Comparison of ENCODE assay signal across 23 cellular contexts in genomic region chr11:107467754-107468153, GRCh38. TPM values are rescaled to one million over a fixed set of nuclear protein-coding genes. Genes with fewer than 3 reads are reported as not detected.
A peak's percentile ranks its signal among the peaks of the same experiment; 100 is the strongest.
DNase-seq lines count a peak whose midpoint lies in the region; ATAC-seq, FAIRE-seq and TF ChIP-seq lines count a peak whose summit lies in the region.
"Had no signal": no experiment of that assay in that cellular context is flagged by ENCODE, and none has a peak within 500 bp of the region (broad histone marks: within the 10 kb centered on the region; RNA-seq: fewer than 3 reads in every experiment).

No MANE protein-coding gene starts in this region.

- H3K27ac ChIP-seq in HEK293 (ENCODE audit: extremely low read depth, low read depth, low read length) (no peak overlapping the region), PC-3 (ENCODE audit: low read length) (no peak overlapping the region)
- H3K27ac ChIP-seq: A549; BLaER1 treated with 17β-estradiol and CSF1 and Interleukin-3, amounts not matched to agents 10 nM and 100 nM had no signal

- no peak overlapping the region for H3K4me3 ChIP-seq in HEK293 (ENCODE audit: low read depth, low read length)
- no peak overlapping the region for H3K4me3 ChIP-seq in PC-3 (ENCODE audit: low read length)
- no peak overlapping the region for H3K4me3 ChIP-seq in Caco-2 (ENCODE audit: low read depth, low read length)
- H3K4me3 ChIP-seq: A549; BLaER1 treated with 17β-estradiol and CSF1 and Interleukin-3, amounts not matched to agents 10 nM and 100 nM; GM12878 had no signal

- H3K4me1 Mint-ChIP-seq in nephron = peaks cover 4% of the 10 kb centered on the region
- no peaks in the 10 kb centered on the region for H3K4me1 Mint-ChIP-seq in Caco-2 (ENCODE audit: low read depth, unreplicated experiment)
- H3K4me1 Mint-ChIP-seq: B cell had no signal

- peak; percentile 44; the same call in 1 of the 2 replicates for ATAC-seq in PC-3
- ATAC-seq in GM21447 (IDR thresholded peaks at IDR 0.05; ENCODE audit: unreplicated experiment) = no peak
- ATAC-seq: A549; CD8-positive, alpha-beta T cell; GM12878 had no signal

- H3K4me2 ChIP-seq in PC-3 (ENCODE audit: low read length) = no peak overlapping the region
- H3K4me2 ChIP-seq: A549 had no signal

- intact Hi-C loops in PC-3 (cut with micrococcal nuclease) (loop anchor here (5.0 kb wide), 2 partner anchors 80 to 460 kb away; no protein-coding TSS in a partner anchor), Caco-2 (cut with micrococcal nuclease; ENCODE audit: unreplicated experiment) (no loop called here), head of caudate nucleus (cut with DNase I) (no loop called here)

- POLR2A ChIA-PET in HEK293 (lab: Yijun Ruan, JAX) (no interaction called here), PC-3 (lab: Charles Lee; ENCODE audit: unreplicated experiment) (no interaction called here), Caco-2 (lab: Charles Lee) (no interaction called here)

- H3K27ac Mint-ChIP-seq in nephron (peak overlapping the region; percentile 59 to 79 (median 74)), Caco-2 (ENCODE audit: unreplicated experiment) (no peak overlapping the region)
- H3K27ac Mint-ChIP-seq: B cell; CD4-positive, alpha-beta T cell; CD8-positive, alpha-beta T cell had no signal

- BruUV-seq in PC-3 (replicated peaks; lab: Mats Ljungman, UMichigan) = no TSS peak
- no TSS peak for BruUV-seq in Caco-2 (replicated peaks; lab: Mats Ljungman, UMichigan)

- H3K36me3 Mint-ChIP-seq in nephron (ENCODE audit: low read depth) (no peaks in the 10 kb centered on the region), Caco-2 (ENCODE audit: insufficient read depth, unreplicated experiment) (no peaks in the 10 kb centered on the region)
- H3K36me3 Mint-ChIP-seq: CD8-positive, alpha-beta T cell had no signal

- peaks cover 25% of the 10 kb centered on the region for H3K27me3 Mint-ChIP-seq in nephron (ENCODE audit: low read depth)
- H3K27me3 Mint-ChIP-seq in Caco-2 (ENCODE audit: insufficient read depth, unreplicated experiment) = peaks cover 2% of the 10 kb centered on the region

- 0 out of 2 replicates have a peak, but pooled peaks cover 4% of the 10 kb centered on the region for H3K9me2 ChIP-seq in PC-3 (replicated peaks; ENCODE audit: low read length)

- no peaks in the 10 kb centered on the region for H3F3A ChIP-seq in PC-3 (ENCODE audit: low read length, unreplicated experiment)

- H3K36me3 ChIP-seq in HEK293 (ENCODE audit: control insufficient read depth in 2 of 2, insufficient read depth in 1 of 2, low read length in 2 of 2) (no peaks in the 10 kb centered on the region), PC-3 (ENCODE audit: low read depth, low read length) (no peaks in the 10 kb centered on the region), Caco-2 (ENCODE audit: control insufficient read depth, insufficient read depth, low read length) (no peaks in the 10 kb centered on the region)
- H3K36me3 ChIP-seq: BLaER1 treated with 17β-estradiol and CSF1 and Interleukin-3, amounts not matched to agents 10 nM and 100 nM had no signal

- H2AFZ ChIP-seq in PC-3 (ENCODE audit: low read length) = no peak overlapping the region

- TF ChIP-seq CTCF in HEK293 (tag by site-specific recombination; IDR thresholded peaks at IDR 0.05) = no peak
- TF ChIP-seq CTCF in PC-3 (conservative IDR thresholded peaks at IDR 0.05; ENCODE audit: low read depth, low read length) = no peak
- no peak for TF ChIP-seq CTCF in nephron (IDR thresholded peaks at IDR 0.05; ENCODE audit: unreplicated experiment in 3 of 3)
- TF ChIP-seq CTCF in Caco-2 (IDR thresholded peaks at IDR 0.05; ENCODE audit: insufficient read depth in 1 of 2, low read depth in 1 of 2, low read length in 1 of 2, severe bottlenecking in 1 of 2, unreplicated experiment in 1 of 2) = no peak

- DNase-seq in PC-3 (no peak), Caco-2 (no peak), head of caudate nucleus (no peak), mucosa of gallbladder (ENCODE audit: low spot score) (no peak)
- DNase-seq: AML-193; CD4-positive, alpha-beta T cell; CD8-positive, alpha-beta T cell; DMS 273 treated with DMSO at 0.1 percent for 48 hours; DMS153; DMS79; DND-41; EL; GDM1 had no signal

- no peaks in the 10 kb centered on the region for H3K79me2 ChIP-seq in PC-3 (ENCODE audit: low read length)

- H3K4me1 ChIP-seq in HEK293 (ENCODE audit: control insufficient read depth, insufficient read depth, low read length) (no peaks in the 10 kb centered on the region), PC-3 (ENCODE audit: insufficient read depth, low read length) (no peaks in the 10 kb centered on the region), Caco-2 (0 out of 2 replicates have a peak, but pooled peaks cover 4% of the 10 kb centered on the region)
- H3K4me1 ChIP-seq: A549 had no signal

- H3K4me3 Mint-ChIP-seq in nephron (no peak overlapping the region), Caco-2 (ENCODE audit: unreplicated experiment) (no peak overlapping the region)
- H3K4me3 Mint-ChIP-seq: B cell; CD4-positive, alpha-beta T cell; CD8-positive, alpha-beta T cell had no signal

- no peaks in the 10 kb centered on the region for H4K20me1 ChIP-seq in PC-3 (ENCODE audit: low read length)
- H4K20me1 ChIP-seq: BLaER1 treated with 17β-estradiol and CSF1 and Interleukin-3, amounts not matched to agents 10 nM and 100 nM had no signal

- H3K9me3 Mint-ChIP-seq in nephron (peaks cover 16% of the 10 kb centered on the region), Caco-2 (ENCODE audit: unreplicated experiment) (peaks cover 6% of the 10 kb centered on the region)

- CTCF ChIA-PET in HEK293 (lab: Yijun Ruan, JAX) (no interaction called here), PC-3 (lab: Charles Lee) (no interaction called here), Caco-2 (lab: Charles Lee) (no interaction called here)

- H3K9me3 ChIP-seq in HEK293 (ENCODE audit: control insufficient read depth, insufficient read depth, low read depth, low read length) = no peaks in the 10 kb centered on the region
- no peaks in the 10 kb centered on the region for H3K9me3 ChIP-seq in PC-3 (ENCODE audit: low read length)
- 0 out of 2 replicates have a peak, but pooled peaks cover 7% of the 10 kb centered on the region for H3K9me3 ChIP-seq in Caco-2
- H3K9me3 ChIP-seq: A549 had no signal

- peak; percentile 66 for FAIRE-seq in endometrium (lab: Jason Lieb, UNC)
- FAIRE-seq: A549, GM12878, GM12892, GM18507 had no signal

- H3K9ac ChIP-seq in PC-3 (ENCODE audit: low read length) = no peak overlapping the region
- H3K9ac ChIP-seq: BLaER1 treated with 17β-estradiol and CSF1 and Interleukin-3, amounts not matched to agents 10 nM and 100 nM had no signal

- H3K27me3 ChIP-seq in PC-3 (ENCODE audit: low read length) (peaks cover 32% of the 10 kb centered on the region), Caco-2 (replicated peaks; ENCODE audit: control insufficient read depth, insufficient read depth, low read length) (no peaks in the 10 kb centered on the region)
- H3K27me3 ChIP-seq: BLaER1 treated with 17β-estradiol and CSF1 and Interleukin-3, amounts not matched to agents 10 nM and 100 nM had no signal

TF ChIP-seq in HEK293, 187 proteins besides CTCF, POLR2A, EP300 and RAD21:
- TF ChIP-seq OSR2 (tag by site-specific recombination; IDR thresholded peaks at IDR 0.05) = peak; percentile 15; the same call in 1 of the 2 replicates
- TF ChIP-seq ZNF596 (tag by site-specific recombination; IDR thresholded peaks at IDR 0.05) = no peak
- TF ChIP-seq ZNF621 (tag by site-specific recombination; IDR thresholded peaks at IDR 0.05) = no peak
- no peak for TF ChIP-seq BCL11A (tag by site-specific recombination; IDR thresholded peaks at IDR 0.05; ENCODE audit: low read depth)
- peak; percentile 21; the same call in 1 of the 2 replicates for TF ChIP-seq FEZF1 (tag by site-specific recombination; IDR thresholded peaks at IDR 0.05)
- TF ChIP-seq ZNF843 (tag by site-specific recombination; IDR thresholded peaks at IDR 0.05) = peak; percentile 73

RNA-seq across cellular contexts. Expression of gene CWF19L2, which starts 10.1 kb away (rescaled TPM):
- 8.6 and 13.0 TPM in 2 replicates for total RNA-seq in PC-3 (2014; rRNA removed)
- total RNA-seq in Caco-2 (2022) = 22.9 and 24.1 TPM in 2 replicates
- total RNA-seq in mucosa of gallbladder = 12.1 TPM
